Comparison of ENCODE assay signal across 16 cellular contexts in genomic region chr6:40706222-40706621, GRCh38.
"Had no signal": no experiment of that assay in that cellular context is flagged by ENCODE, and none has a peak within 500 bp of the region (broad histone marks: within the 10 kb centered on the region; RNA-seq: fewer than 3 reads in every experiment).

No MANE protein-coding gene starts in this region.

- H3K27ac Mint-ChIP-seq: activated CD4-positive, alpha-beta T cell treated with anti-CD3 and anti-CD28 coated beads, Interleukin-2, amount 10 ng/mL, durations not matched to agents 24 days and 14 days; activated naive CD8-positive, alpha-beta T cell; activated T-cell treated with anti-CD3 and anti-CD28 coated beads, Interleukin-2, amount 50 U/mL, for 72 hours; natural killer cell; stimulated activated naive CD8-positive, alpha-beta T cell treated with anti-CD3 and anti-CD28 coated beads, Interleukin-15, amount 100 ng/mL, for 72 hours; T-helper 17 cell had no signal

- H3K4me3 ChIP-seq: dorsolateral prefrontal cortex, upper lobe of right lung had no signal

- H3K4me1 Mint-ChIP-seq: activated CD4-positive, alpha-beta T cell treated with anti-CD3 and anti-CD28 coated beads, Interleukin-2, amount 10 ng/mL, durations not matched to agents 24 days and 14 days; natural killer cell; stimulated activated naive CD8-positive, alpha-beta T cell treated with anti-CD3 and anti-CD28 coated beads, Interleukin-15, amount 100 ng/mL, for 72 hours; T-helper 17 cell had no signal

- H3K36me3 Mint-ChIP-seq: activated naive CD8-positive, alpha-beta T cell; natural killer cell had no signal

- DNase-seq: activated CD4-positive, alpha-beta T cell treated with anti-CD3 and anti-CD28 coated beads, Interleukin-2, amount 10 ng/mL, durations not matched to agents 24 days and 14 days; activated CD8-positive, alpha-beta memory T cell treated with anti-CD3 and anti-CD28 coated beads, Interleukin-2, amount 50 U/mL, for 48 hours; activated gamma-delta T cell treated with Interleukin-2 at 50 U/mL for 16 hours; activated T-cell treated with anti-CD3 and anti-CD28 coated beads, Interleukin-2, amount 50 U/mL, for 72 hours; amniotic stem cell; dorsolateral prefrontal cortex; hypothalamus; left ventricle myocardium superior; mesenchymal stem cell; natural killer cell; stimulated activated naive CD8-positive, alpha-beta T cell treated with anti-CD3 and anti-CD28 coated beads, Interleukin-15, amount 100 ng/mL, for 72 hours; T-helper 17 cell; upper lobe of right lung had no signal

- H3K9me3 Mint-ChIP-seq: activated CD4-positive, alpha-beta T cell treated with anti-CD3 and anti-CD28 coated beads, Interleukin-2, amount 10 ng/mL, durations not matched to agents 24 days and 14 days; activated T-cell treated with anti-CD3 and anti-CD28 coated beads, Interleukin-2, amount 50 U/mL, for 72 hours; natural killer cell; stimulated activated naive CD8-positive, alpha-beta T cell treated with anti-CD3 and anti-CD28 coated beads, Interleukin-15, amount 100 ng/mL, for 72 hours had no signal

- H3K36me3 ChIP-seq: upper lobe of right lung had no signal

- H3K27ac ChIP-seq: dorsolateral prefrontal cortex, upper lobe of right lung had no signal

- H3K4me3 Mint-ChIP-seq: activated CD4-positive, alpha-beta T cell treated with anti-CD3 and anti-CD28 coated beads, Interleukin-2, amount 10 ng/mL, durations not matched to agents 24 days and 14 days; activated naive CD8-positive, alpha-beta T cell; activated T-cell treated with anti-CD3 and anti-CD28 coated beads, Interleukin-2, amount 50 U/mL, for 72 hours; natural killer cell; stimulated activated naive CD8-positive, alpha-beta T cell treated with anti-CD3 and anti-CD28 coated beads, Interleukin-15, amount 100 ng/mL, for 72 hours; T-helper 17 cell had no signal

- H3K27me3 ChIP-seq: upper lobe of right lung had no signal

- H3K9me3 ChIP-seq: upper lobe of right lung had no signal

- FAIRE-seq: endometrium had no signal

- H3K4me1 ChIP-seq: upper lobe of right lung had no signal

- H3K27me3 Mint-ChIP-seq: activated naive CD8-positive, alpha-beta T cell had no signal

- ATAC-seq: activated T-cell treated with anti-CD3 and anti-CD28 coated beads, Interleukin-2, amount 50 U/mL, for 72 hours; left ventricle myocardium superior; natural killer cell; sciatic nerve; stimulated activated naive CD8-positive, alpha-beta T cell treated with anti-CD3 and anti-CD28 coated beads, Interleukin-15, amount 100 ng/mL, for 72 hours; T-helper 17 cell; upper lobe of right lung had no signal
